8 cellular contexts compared by ENCODE assay signal in genomic region chr16:77169650-77170236, GRCh38. TPM values are rescaled to one million over a fixed set of nuclear protein-coding genes. Genes with fewer than 3 reads are reported as not detected.
DNase-seq lines count a peak whose midpoint lies in the region; ATAC-seq and TF ChIP-seq lines count a peak whose summit lies in the region.

No MANE protein-coding gene starts in this region.

- intact Hi-C loops in activated CD4-positive, alpha-beta T cell treated with anti-CD3 and anti-CD28 coated beads for 36 hours (cut with DNase I, micrococcal nuclease), result loop anchor here in 1 of 2 experiments (2.0 to 10.0 kb wide), 3 partner anchors 125 to 891 kb away; no protein-coding TSS in a partner anchor
- intact Hi-C loops in lower leg skin (cut with DNase I; ENCODE audit: low total_unique reads), result loop anchor here (5.0 kb wide), 1 partner anchor 1382 kb away; no protein-coding TSS in a partner anchor

- WGBS in lower leg skin, 2 donors, result 17 to 18% methylated on average over 6 of the region's 6 CpGs

- DNase-seq in GM04504 (ENCODE audit: low read depth) (peak; percentile 1), NCI-H2029 treated with DMSO at 0.1 percent for 48 hours (lab: John Stamatoyannopoulos, UW) (peak; percentile 3), foreskin fibroblast (peak; percentile 0 to 40), lower leg skin (ENCODE audit: low spot score in 2 of 2) (no peak)
- peak; percentile 78 for DNase-seq in activated CD4-positive, alpha-beta T cell treated with anti-CD3 and anti-CD28 coated beads for 36 hours
- DNase-seq in stimulated activated CD4-positive, alpha-beta T cell treated with anti-CD3 and anti-CD28 coated beads, Interleukin-1b, Interleukin-23, amount 100 ng/mL, for 48 hours, result peak; percentile 46

- H3K27ac ChIP-seq in 22Rv1, result no peak overlapping the region

- H3K4me3 Mint-ChIP-seq in activated CD4-positive, alpha-beta T cell treated with anti-CD3 and anti-CD28 coated beads for 36 hours, result no peak overlapping the region

- H3K36me3 Mint-ChIP-seq in activated CD4-positive, alpha-beta T cell treated with anti-CD3 and anti-CD28 coated beads for 36 hours (ENCODE audit: low read depth), result no peaks in the 10 kb centered on the region

- H3K9me3 Mint-ChIP-seq in activated CD4-positive, alpha-beta T cell treated with anti-CD3 and anti-CD28 coated beads for 36 hours (ENCODE audit: low read depth), result no peaks in the 10 kb centered on the region

- TF ChIP-seq CTCF in 22Rv1 (IDR thresholded peaks at IDR 0.05) (peak; percentile 86), foreskin fibroblast (IDR thresholded peaks at IDR 0.05; ENCODE audit: low read depth, low read length) (peak; percentile 60), lower leg skin (IDR thresholded peaks at IDR 0.05) (no peak)

- no peak overlapping the region for H3K27ac Mint-ChIP-seq in activated CD4-positive, alpha-beta T cell treated with anti-CD3 and anti-CD28 coated beads for 36 hours

- peaks cover 36% of the 10 kb centered on the region for H3K27me3 Mint-ChIP-seq in activated CD4-positive, alpha-beta T cell treated with anti-CD3 and anti-CD28 coated beads for 36 hours

- no peak overlapping the region for H3K4me3 ChIP-seq in foreskin fibroblast (ENCODE audit: low read depth in 1 of 2, low read length in 2 of 2)
- H3K4me3 ChIP-seq in lower leg skin (ENCODE audit: low read depth, poor library complexity, severe bottlenecking), result no peak overlapping the region

- no peaks in the 10 kb centered on the region for H3K4me1 Mint-ChIP-seq in activated CD4-positive, alpha-beta T cell treated with anti-CD3 and anti-CD28 coated beads for 36 hours

- no peak for TF ChIP-seq POLR2A in lower leg skin (IDR thresholded peaks at IDR 0.05)

- POLR2A ChIA-PET in activated CD4-positive, alpha-beta T cell treated with anti-CD3 and anti-CD28 coated beads for 36 hours (lab: Charles Lee), result no interaction called here

- CTCF ChIA-PET in activated CD4-positive, alpha-beta T cell treated with anti-CD3 and anti-CD28 coated beads for 36 hours (lab: Charles Lee), result interaction anchor here (0.7 to 4.0 kb wide), 16 partner anchors 9 to 1962 kb away, joined by 3 to 30 read pairs (median 4); partner anchors contain the start of gene ADAT1

- peak; percentile 60 for ATAC-seq in HG02610 (IDR thresholded peaks at IDR 0.05; ENCODE audit: unreplicated experiment)
- ATAC-seq in activated CD4-positive, alpha-beta T cell treated with anti-CD3 and anti-CD28 coated beads for 36 hours, result peak; percentile 80

RNA-seq across cellular contexts. Expression of gene MON1B, which starts 21.2 kb away (rescaled TPM):
- 10 to 100 TPM; 58.0 to 63.4 TPM for total RNA-seq in activated CD4-positive, alpha-beta T cell treated with anti-CD3 and anti-CD28 coated beads for 36 hours
- total RNA-seq in lower leg skin, result 10 to 100 TPM; 13.9 to 22.9 (median 18.8) TPM

RNA-seq across cellular contexts. Expression of gene SYCE1L, which starts 29.5 kb away (rescaled TPM):
- 1 to 10 TPM; 4.3 to 7.1 TPM for total RNA-seq in activated CD4-positive, alpha-beta T cell treated with anti-CD3 and anti-CD28 coated beads for 36 hours
- total RNA-seq in lower leg skin, result 1 to 10 TPM in 3 of 4 donors, under 1 TPM in 1; 0.79 to 3.7 (median 2.2) TPM

Comparison
In these comparisons a context has a peak if more than half of its experiments do, and no peak if none do; other contexts are left out.
1. CTCF ChIP-seq: peak in 22Rv1 (single experiment) and foreskin fibroblast (single experiment); none in lower leg skin (0 of 3).
2. DNase-seq: peak in GM04504 (single experiment), NCI-H2029 treated with DMSO at 0.1 percent for 48 hours (single experiment), activated CD4-positive, alpha-beta T cell treated with anti-CD3 and anti-CD28 coated beads for 36 hours (single experiment), foreskin fibroblast (2 of 2) and stimulated activated CD4-positive, alpha-beta T cell treated with anti-CD3 and anti-CD28 coated beads, Interleukin-1b, Interleukin-23, amount 100 ng/mL, for 48 hours (single experiment); none in lower leg skin (0 of 2).